Comparison of ENCODE assay signal across 24 cellular contexts in the genomic region with DNA sequence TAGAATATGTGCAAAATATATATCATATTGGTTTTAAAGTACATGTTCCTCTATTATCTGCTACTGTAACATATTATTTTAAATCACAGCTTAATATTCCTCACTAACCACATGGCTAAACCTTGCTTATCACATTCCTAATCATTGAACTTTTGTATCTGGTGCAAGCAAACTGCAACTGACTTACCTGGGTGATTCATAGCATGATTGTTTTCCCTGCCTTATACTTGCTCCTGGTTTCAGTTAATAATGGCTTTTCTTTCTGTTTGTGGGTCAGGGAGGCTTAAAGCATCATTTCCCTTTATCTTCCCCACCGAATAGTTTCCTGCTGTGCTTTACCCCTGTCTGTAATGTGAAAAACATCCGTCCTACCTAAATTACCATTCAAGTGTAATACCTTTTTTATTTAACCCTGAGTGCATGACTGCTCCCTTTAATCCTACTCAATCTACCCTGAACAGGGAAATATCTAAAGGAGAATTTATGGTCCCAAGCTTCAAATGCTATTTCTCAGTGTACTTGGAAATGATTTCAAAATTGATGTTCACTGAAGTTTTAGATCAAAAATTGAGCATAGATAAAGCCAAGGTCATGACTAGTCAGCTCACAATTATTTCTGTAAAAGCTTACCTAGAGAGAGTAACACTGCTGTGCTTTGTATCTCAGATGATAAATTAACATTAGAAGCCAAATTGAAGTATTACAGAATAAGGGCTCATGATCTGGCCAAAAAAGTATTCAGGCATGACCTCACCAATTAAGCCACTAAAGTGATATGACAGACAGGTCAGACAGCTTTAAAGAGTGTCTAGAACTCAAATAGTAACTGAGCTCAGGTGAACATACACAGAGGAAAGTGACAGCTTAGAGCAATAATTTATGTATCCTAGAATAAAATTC.
DNase-seq lines count a peak whose midpoint lies in the region; FAIRE-seq and TF ChIP-seq lines count a peak whose summit lies in the region.
"Had no signal": no experiment of that assay in that cellular context is flagged by ENCODE, and none has a peak within 500 bp of the region (broad histone marks: within the 10 kb centered on the region; RNA-seq: fewer than 3 reads in every experiment).

No MANE protein-coding gene starts in this region.

- H3K27ac ChIP-seq in astrocyte (ENCODE audit: low read depth, low read length) (no peak overlapping the region), stomach (no peak overlapping the region)
- H3K27ac ChIP-seq: breast epithelium, colonic mucosa, KMS-11, left ventricle myocardium inferior, neural progenitor cell, vagina had no signal

- peaks cover 2% of the 10 kb centered on the region for H3K4me1 Mint-ChIP-seq in astrocyte (ENCODE audit: low read depth, unreplicated experiment)
- H3K4me1 Mint-ChIP-seq in nephron: no peaks in the 10 kb centered on the region
- H3K4me1 Mint-ChIP-seq: CD4-positive, CD25-positive, alpha-beta regulatory T cell; stimulated activated memory B cell treated with anti-CD40 and anti-IgM and Interleukin-4, amounts not matched to agents 10 μg/mL and 1 μg/mL and 100 μg/mL, for 72 hours had no signal

- TF ChIP-seq EP300 in stomach (IDR thresholded peaks at IDR 0.05): no peak

- H3K36me3 ChIP-seq in H7 (replicated peaks; ENCODE audit: control insufficient read depth, insufficient read depth, low read length) (no peaks in the 10 kb centered on the region), astrocyte (ENCODE audit: insufficient read depth, low read length) (no peaks in the 10 kb centered on the region), stomach (no peaks in the 10 kb centered on the region)
- H3K36me3 ChIP-seq: breast epithelium, colonic mucosa, left ventricle myocardium inferior, neural progenitor cell, vagina had no signal

- H3K27me3 ChIP-seq in H7 (ENCODE audit: control insufficient read depth, insufficient read depth, low read length) (no peaks in the 10 kb centered on the region), astrocyte (ENCODE audit: insufficient read depth, low read length) (no peaks in the 10 kb centered on the region), stomach (no peaks in the 10 kb centered on the region)
- H3K27me3 ChIP-seq: breast epithelium, colonic mucosa, neural progenitor cell, vagina had no signal

- no peak overlapping the region for H2AFZ ChIP-seq in astrocyte (ENCODE audit: low read depth, low read length)
- H2AFZ ChIP-seq: neural progenitor cell had no signal

- H3K9me3 ChIP-seq in astrocyte (ENCODE audit: insufficient read depth, low read depth, low read length) (no peaks in the 10 kb centered on the region), stomach (no peaks in the 10 kb centered on the region)
- H3K9me3 ChIP-seq: colonic mucosa, mucosa of descending colon, vagina had no signal

- H3K9me3 Mint-ChIP-seq in astrocyte (ENCODE audit: unreplicated experiment): no peaks in the 10 kb centered on the region
- H3K9me3 Mint-ChIP-seq in nephron: peaks cover 1% of the 10 kb centered on the region

- H3K27me3 Mint-ChIP-seq in astrocyte (ENCODE audit: low read depth, unreplicated experiment) (no peaks in the 10 kb centered on the region), nephron (ENCODE audit: low read depth) (no peaks in the 10 kb centered on the region)
- H3K27me3 Mint-ChIP-seq: CD4-positive, CD25-positive, alpha-beta regulatory T cell; stimulated activated memory B cell treated with anti-CD40 and anti-IgM and Interleukin-4, amounts not matched to agents 10 μg/mL and 1 μg/mL and 100 μg/mL, for 72 hours had no signal

- H3K36me3 Mint-ChIP-seq in astrocyte (ENCODE audit: low read depth, unreplicated experiment) (no peaks in the 10 kb centered on the region), nephron (ENCODE audit: low read depth) (peaks cover 1% of the 10 kb centered on the region)
- H3K36me3 Mint-ChIP-seq: CD4-positive, CD25-positive, alpha-beta regulatory T cell; neural progenitor cell; stimulated activated memory B cell treated with anti-CD40 and anti-IgM and Interleukin-4, amounts not matched to agents 10 μg/mL and 1 μg/mL and 100 μg/mL, for 72 hours had no signal

- H3K4me1 ChIP-seq in astrocyte (ENCODE audit: insufficient read depth, low read length) (no peaks in the 10 kb centered on the region), stomach (no peaks in the 10 kb centered on the region)
- H3K4me1 ChIP-seq: breast epithelium, colonic mucosa, left ventricle myocardium inferior, neural progenitor cell, vagina had no signal

- no peak overlapping the region for H3K9ac ChIP-seq in astrocyte (ENCODE audit: low read length)
- H3K9ac ChIP-seq: KMS-11, neural progenitor cell had no signal

- no peak for TF ChIP-seq POLR2A in stomach (IDR thresholded peaks at IDR 0.05)

- WGBS in stomach, 5 donors: 12 to 24% (median 19%) methylated on average over 2 of the region's 2 CpGs

- no peak for FAIRE-seq in astrocyte (lab: Jason Lieb, UNC)

- H3K4me2 ChIP-seq in astrocyte (ENCODE audit: low read length): no peak overlapping the region
- H3K4me2 ChIP-seq: KMS-11, neural progenitor cell had no signal

- no peak overlapping the region for H3K4me3 ChIP-seq in H7 (ENCODE audit: insufficient read depth, low read depth, low read length)
- no peak overlapping the region for H3K4me3 ChIP-seq in astrocyte (ENCODE audit: insufficient read depth, low read depth, low read length)
- no peak overlapping the region for H3K4me3 ChIP-seq in stomach
- H3K4me3 ChIP-seq: breast epithelium, colonic mucosa, left ventricle myocardium inferior, mucosa of descending colon, neural progenitor cell, vagina had no signal

- no peak overlapping the region for H3K4me3 Mint-ChIP-seq in astrocyte (ENCODE audit: unreplicated experiment)
- no peak overlapping the region for H3K4me3 Mint-ChIP-seq in nephron
- H3K4me3 Mint-ChIP-seq: activated CD8-positive, alpha-beta T cell treated with anti-CD3 and anti-CD28 coated beads, Interleukin-2, amount 10 ng/mL, durations not matched to agents 7 days and 5 days; CD4-positive, CD25-positive, alpha-beta regulatory T cell; neural progenitor cell; stimulated activated memory B cell treated with anti-CD40 and anti-IgM and Interleukin-4, amounts not matched to agents 10 μg/mL and 1 μg/mL and 100 μg/mL, for 72 hours had no signal

- TF ChIP-seq CTCF in astrocyte (IDR thresholded peaks at IDR 0.05; ENCODE audit: insufficient read depth, low read depth, low read length) (no peak), nephron (IDR thresholded peaks at IDR 0.05; ENCODE audit: unreplicated experiment in 3 of 3) (no peak), stomach (IDR thresholded peaks at IDR 0.05) (no peak)

- intact Hi-C loops in stomach (cut with DNase I; ENCODE audit: low total_unique reads): no loop called here

- H3K27ac Mint-ChIP-seq in astrocyte (ENCODE audit: unreplicated experiment) (no peak overlapping the region), nephron (peak overlapping the region; percentile 17 to 22 (median 22))
- H3K27ac Mint-ChIP-seq: activated CD8-positive, alpha-beta T cell treated with anti-CD3 and anti-CD28 coated beads, Interleukin-2, amount 10 ng/mL, durations not matched to agents 7 days and 5 days; stimulated activated memory B cell treated with anti-CD40 and anti-IgM and Interleukin-4, amounts not matched to agents 10 μg/mL and 1 μg/mL and 100 μg/mL, for 72 hours had no signal

- peak; percentile 11 for DNase-seq in H7
- peak; percentile 41 for DNase-seq in NCI-H2081 treated with DMSO at 0.1 percent for 48 hours (lab: John Stamatoyannopoulos, UW)
- DNase-seq in astrocyte (ENCODE audit: low read depth): peak; percentile 8
- no peak for DNase-seq in effector CD4-positive, alpha-beta T cell
- no peak for DNase-seq in stomach
- DNase-seq in OCI-M1 (lab: John Stamatoyannopoulos, UW): no peak
- DNase-seq: activated CD4-positive, alpha-beta T cell treated with anti-CD3 and anti-CD28 coated beads for 1 hour; activated CD8-positive, alpha-beta T cell treated with anti-CD3 and anti-CD28 coated beads, Interleukin-2, amount 10 ng/mL, durations not matched to agents 7 days and 5 days; activated gamma-delta T cell treated with Interleukin-2 at 50 U/mL for 16 hours; CD4-positive, CD25-positive, alpha-beta regulatory T cell; colonic mucosa; DMS79; left ventricle myocardium inferior; mucosa of descending colon; MV-4-11; NCI-H2029 treated with DMSO at 0.1 percent for 48 hours; NCI-H524 treated with DMSO at 0.1 percent for 48 hours; stimulated activated CD4-positive, alpha-beta T cell treated with anti-CD3 and anti-CD28 coated beads, Interleukin-1b, Interleukin-23, amount 100 ng/mL, for 48 hours had no signal

- no peaks in the 10 kb centered on the region for H3K79me2 ChIP-seq in astrocyte (ENCODE audit: insufficient read depth, low read length)

- H4K20me1 ChIP-seq in astrocyte (ENCODE audit: insufficient read depth, low read length): no peaks in the 10 kb centered on the region

Comparison
In these comparisons a context has a peak if more than half of its experiments do, and no peak if none do; other contexts are left out.
1. DNase-seq: peak in H7 (single experiment), NCI-H2081 treated with DMSO at 0.1 percent for 48 hours (single experiment) and astrocyte (single experiment); none in effector CD4-positive, alpha-beta T cell (single experiment), stomach (single experiment) and OCI-M1 (single experiment).